ENCODE assay signal across 1 cellular context in the genomic region with DNA sequence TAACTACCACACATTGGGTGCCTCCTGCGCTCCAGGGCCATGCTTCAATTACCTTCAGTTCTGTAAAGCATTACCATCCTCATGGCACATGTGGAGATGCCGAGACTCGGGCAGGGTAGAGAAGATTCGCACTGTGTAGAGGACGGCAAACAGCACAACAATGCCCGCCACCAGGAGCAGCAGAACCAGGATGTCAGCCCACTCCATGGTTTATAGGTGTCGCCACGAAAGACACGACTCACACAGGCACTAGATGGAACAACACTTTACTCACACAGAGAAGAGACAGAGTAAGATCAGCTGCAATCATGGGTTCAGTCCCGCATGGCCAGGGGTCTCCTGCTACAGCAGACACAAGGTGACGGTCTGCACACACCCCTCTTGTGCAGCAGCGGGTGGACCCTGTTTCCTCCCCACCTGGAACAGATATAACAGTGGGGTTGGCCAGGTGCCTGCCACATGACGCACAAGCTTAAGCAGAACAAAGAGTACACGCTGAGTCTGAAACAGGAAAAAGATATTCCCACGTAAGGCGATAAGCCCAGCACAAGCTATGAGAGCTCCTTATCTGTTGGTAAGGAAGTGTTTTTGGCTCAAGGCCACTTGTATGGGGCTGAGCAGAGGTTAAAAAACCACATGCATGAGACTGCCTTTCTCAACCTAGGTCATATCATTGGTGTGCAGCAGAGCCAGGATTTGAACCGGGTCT.
TF ChIP-seq lines count a peak whose summit lies in the region.

No MANE protein-coding gene starts in this region.

TF ChIP-seq in K562, 482 proteins besides CTCF, POLR2A, EP300 and RAD21 (continued from another document and continues in another):
- TF ChIP-seq NR2C2 (CRISPR knock-in tag; IDR thresholded peaks at IDR 0.05): no peak
- TF ChIP-seq NR2C2 (tag; IDR thresholded peaks at IDR 0.05): peak; percentile 24; the same call in 1 of the 2 replicates
- TF ChIP-seq, protein P1, sequence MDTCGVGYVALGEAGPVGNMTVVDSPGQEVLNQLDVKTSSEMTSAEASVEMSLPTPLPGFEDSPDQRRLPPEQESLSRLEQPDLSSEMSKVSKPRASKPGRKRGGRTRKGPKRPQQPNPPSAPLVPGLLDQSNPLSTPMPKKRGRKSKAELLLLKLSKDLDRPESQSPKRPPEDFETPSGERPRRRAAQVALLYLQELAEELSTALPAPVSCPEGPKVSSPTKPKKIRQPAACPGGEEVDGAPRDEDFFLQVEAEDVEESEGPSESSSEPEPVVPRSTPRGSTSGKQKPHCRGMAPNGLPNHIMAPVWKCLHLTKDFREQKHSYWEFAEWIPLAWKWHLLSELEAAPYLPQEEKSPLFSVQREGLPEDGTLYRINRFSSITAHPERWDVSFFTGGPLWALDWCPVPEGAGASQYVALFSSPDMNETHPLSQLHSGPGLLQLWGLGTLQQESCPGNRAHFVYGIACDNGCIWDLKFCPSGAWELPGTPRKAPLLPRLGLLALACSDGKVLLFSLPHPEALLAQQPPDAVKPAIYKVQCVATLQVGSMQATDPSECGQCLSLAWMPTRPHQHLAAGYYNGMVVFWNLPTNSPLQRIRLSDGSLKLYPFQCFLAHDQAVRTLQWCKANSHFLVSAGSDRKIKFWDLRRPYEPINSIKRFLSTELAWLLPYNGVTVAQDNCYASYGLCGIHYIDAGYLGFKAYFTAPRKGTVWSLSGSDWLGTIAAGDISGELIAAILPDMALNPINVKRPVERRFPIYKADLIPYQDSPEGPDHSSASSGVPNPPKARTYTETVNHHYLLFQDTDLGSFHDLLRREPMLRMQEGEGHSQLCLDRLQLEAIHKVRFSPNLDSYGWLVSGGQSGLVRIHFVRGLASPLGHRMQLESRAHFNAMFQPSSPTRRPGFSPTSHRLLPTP (IDR thresholded peaks at IDR 0.05; ENCODE audit: borderline replicate concordance, extremely low read depth, insufficient read length): no peak
- no peak for TF ChIP-seq ZNF134 (CRISPR knock-in tag; conservative IDR thresholded peaks at IDR 0.05)
- TF ChIP-seq RUNX1 (IDR thresholded peaks at IDR 0.05; ENCODE audit: low read depth): no peak
- TF ChIP-seq CREB1 (IDR thresholded peaks at IDR 0.05): no peak
- no peak for TF ChIP-seq CREB1 (CRISPR knock-in tag; IDR thresholded peaks at IDR 0.05)
- TF ChIP-seq OTX1 (CRISPR knock-in tag; IDR thresholded peaks at IDR 0.05): no peak
- TF ChIP-seq NEUROD1 (IDR thresholded peaks at IDR 0.05; ENCODE audit: borderline replicate concordance, low read depth, low read length, partially characterized antibody): no peak
- peak; percentile 80 for TF ChIP-seq SOX6 (IDR thresholded peaks at IDR 0.05)
- TF ChIP-seq SPI1 (IDR thresholded peaks at IDR 0.05; ENCODE audit: borderline replicate concordance, low read depth, low read length): peak; percentile 23; the same call in 1 of the 2 replicates
- no peak for TF ChIP-seq HDAC2 (IDR thresholded peaks at IDR 0.05)
- 0 out of 2 replicates have a peak, but pooled peaks have one; percentile 18 for TF ChIP-seq HMBOX1 (IDR thresholded peaks at IDR 0.05)
- TF ChIP-seq SETDB1 (IDR thresholded peaks at IDR 0.05; ENCODE audit: low read length): no peak
- no peak for TF ChIP-seq ZNF197 (CRISPR knock-in tag; IDR thresholded peaks at IDR 0.05; ENCODE audit: low read depth)
- TF ChIP-seq TAF1 (IDR thresholded peaks at IDR 0.05; ENCODE audit: control insufficient read depth, extremely low read depth, insufficient read depth, low read length, severe bottlenecking): no peak
- TF ChIP-seq, protein P2, sequence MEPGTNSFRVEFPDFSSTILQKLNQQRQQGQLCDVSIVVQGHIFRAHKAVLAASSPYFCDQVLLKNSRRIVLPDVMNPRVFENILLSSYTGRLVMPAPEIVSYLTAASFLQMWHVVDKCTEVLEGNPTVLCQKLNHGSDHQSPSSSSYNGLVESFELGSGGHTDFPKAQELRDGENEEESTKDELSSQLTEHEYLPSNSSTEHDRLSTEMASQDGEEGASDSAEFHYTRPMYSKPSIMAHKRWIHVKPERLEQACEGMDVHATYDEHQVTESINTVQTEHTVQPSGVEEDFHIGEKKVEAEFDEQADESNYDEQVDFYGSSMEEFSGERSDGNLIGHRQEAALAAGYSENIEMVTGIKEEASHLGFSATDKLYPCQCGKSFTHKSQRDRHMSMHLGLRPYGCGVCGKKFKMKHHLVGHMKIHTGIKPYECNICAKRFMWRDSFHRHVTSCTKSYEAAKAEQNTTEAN (CRISPR knock-in tag; IDR thresholded peaks at IDR 0.05): no peak
- TF ChIP-seq HIVEP1 (CRISPR knock-in tag; IDR thresholded peaks at IDR 0.05): no peak
- no peak for TF ChIP-seq UBTF (IDR thresholded peaks at IDR 0.05; ENCODE audit: borderline replicate concordance in 1 of 2, low read depth in 2 of 2, low read length in 2 of 2)
- TF ChIP-seq TCFL5 (CRISPR knock-in tag; conservative IDR thresholded peaks at IDR 0.05): no peak
- TF ChIP-seq ZNF785 (CRISPR knock-in tag; IDR thresholded peaks at IDR 0.05): no peak
- no peak for TF ChIP-seq ZNF124 (CRISPR knock-in tag; IDR thresholded peaks at IDR 0.05)
- no peak for TF ChIP-seq HDGF (IDR thresholded peaks at IDR 0.05)
- TF ChIP-seq L3MBTL2 (IDR thresholded peaks at IDR 0.05): no peak
- no peak for TF ChIP-seq ZNF717 (CRISPR knock-in tag; IDR thresholded peaks at IDR 0.05)
- TF ChIP-seq STAT6 (CRISPR knock-in tag; IDR thresholded peaks at IDR 0.05): no peak
- TF ChIP-seq BACH1 (tag; IDR thresholded peaks at IDR 0.05): no peak
- TF ChIP-seq, protein P3, sequence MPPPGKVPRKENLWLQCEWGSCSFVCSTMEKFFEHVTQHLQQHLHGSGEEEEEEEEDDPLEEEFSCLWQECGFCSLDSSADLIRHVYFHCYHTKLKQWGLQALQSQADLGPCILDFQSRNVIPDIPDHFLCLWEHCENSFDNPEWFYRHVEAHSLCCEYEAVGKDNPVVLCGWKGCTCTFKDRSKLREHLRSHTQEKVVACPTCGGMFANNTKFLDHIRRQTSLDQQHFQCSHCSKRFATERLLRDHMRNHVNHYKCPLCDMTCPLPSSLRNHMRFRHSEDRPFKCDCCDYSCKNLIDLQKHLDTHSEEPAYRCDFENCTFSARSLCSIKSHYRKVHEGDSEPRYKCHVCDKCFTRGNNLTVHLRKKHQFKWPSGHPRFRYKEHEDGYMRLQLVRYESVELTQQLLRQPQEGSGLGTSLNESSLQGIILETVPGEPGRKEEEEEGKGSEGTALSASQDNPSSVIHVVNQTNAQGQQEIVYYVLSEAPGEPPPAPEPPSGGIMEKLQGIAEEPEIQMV (tag; conservative IDR thresholded peaks at IDR 0.05; ENCODE audit: low read depth): no peak
- no peak for TF ChIP-seq TGIF2 (CRISPR knock-in tag; IDR thresholded peaks at IDR 0.05)
- no peak for TF ChIP-seq PURB (CRISPR knock-in tag; IDR thresholded peaks at IDR 0.05; ENCODE audit: low read depth)
- TF ChIP-seq, protein P4, sequence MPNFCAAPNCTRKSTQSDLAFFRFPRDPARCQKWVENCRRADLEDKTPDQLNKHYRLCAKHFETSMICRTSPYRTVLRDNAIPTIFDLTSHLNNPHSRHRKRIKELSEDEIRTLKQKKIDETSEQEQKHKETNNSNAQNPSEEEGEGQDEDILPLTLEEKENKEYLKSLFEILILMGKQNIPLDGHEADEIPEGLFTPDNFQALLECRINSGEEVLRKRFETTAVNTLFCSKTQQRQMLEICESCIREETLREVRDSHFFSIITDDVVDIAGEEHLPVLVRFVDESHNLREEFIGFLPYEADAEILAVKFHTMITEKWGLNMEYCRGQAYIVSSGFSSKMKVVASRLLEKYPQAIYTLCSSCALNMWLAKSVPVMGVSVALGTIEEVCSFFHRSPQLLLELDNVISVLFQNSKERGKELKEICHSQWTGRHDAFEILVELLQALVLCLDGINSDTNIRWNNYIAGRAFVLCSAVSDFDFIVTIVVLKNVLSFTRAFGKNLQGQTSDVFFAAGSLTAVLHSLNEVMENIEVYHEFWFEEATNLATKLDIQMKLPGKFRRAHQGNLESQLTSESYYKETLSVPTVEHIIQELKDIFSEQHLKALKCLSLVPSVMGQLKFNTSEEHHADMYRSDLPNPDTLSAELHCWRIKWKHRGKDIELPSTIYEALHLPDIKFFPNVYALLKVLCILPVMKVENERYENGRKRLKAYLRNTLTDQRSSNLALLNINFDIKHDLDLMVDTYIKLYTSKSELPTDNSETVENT (CRISPR knock-in tag; IDR thresholded peaks at IDR 0.05): no peak
- TF ChIP-seq ETV1 (tag; conservative IDR thresholded peaks at IDR 0.05; ENCODE audit: low read depth): peak; percentile 51; the same call in 1 of the 2 replicates
